ENCODE assay signal across 12 cellular contexts in genomic region chr13:75749407-75749806, GRCh38.
DNase-seq lines count a peak whose midpoint lies in the region; ATAC-seq, FAIRE-seq and TF ChIP-seq lines count a peak whose summit lies in the region.
"Had no signal": no experiment of that assay in that cellular context is flagged by ENCODE, and none has a peak within 500 bp of the region (broad histone marks: within the 10 kb centered on the region; RNA-seq: fewer than 3 reads in every experiment).

No MANE protein-coding gene starts in this region.

- no peaks in the 10 kb centered on the region for H3K27me3 ChIP-seq in bronchial epithelial cell (ENCODE audit: control insufficient read depth, insufficient read depth, low read length)

- peaks cover 4% of the 10 kb centered on the region for H3K36me3 Mint-ChIP-seq in nephron (ENCODE audit: low read depth)
- H3K36me3 Mint-ChIP-seq in activated T-cell treated with anti-CD3 and anti-CD28 coated beads, Interleukin-2, amount 50 U/mL, for 72 hours (ENCODE audit: insufficient read depth in 2 of 2) = peaks cover 5 to 13% of the 10 kb centered on the region in 2 donors

- ATAC-seq in activated T-cell treated with anti-CD3 and anti-CD28 coated beads, Interleukin-2, amount 50 U/mL, for 72 hours (replicated peaks in 1 of 2) = no peak
- ATAC-seq: stimulated activated naive CD8-positive, alpha-beta T cell treated with anti-CD3 and anti-CD28 coated beads, Interleukin-15, amount 100 ng/mL, for 72 hours had no signal

- peaks cover 6% of the 10 kb centered on the region for H3K4me1 Mint-ChIP-seq in nephron
- no peaks in the 10 kb centered on the region for H3K4me1 Mint-ChIP-seq in activated T-cell treated with anti-CD3 and anti-CD28 coated beads, Interleukin-2, amount 50 U/mL, for 72 hours (ENCODE audit: low read depth)
- H3K4me1 Mint-ChIP-seq: stimulated activated naive CD8-positive, alpha-beta T cell treated with anti-CD3 and anti-CD28 coated beads, Interleukin-15, amount 100 ng/mL, for 72 hours had no signal

- no peak overlapping the region for H3K4me3 Mint-ChIP-seq in nephron
- H3K4me3 Mint-ChIP-seq in activated T-cell treated with anti-CD3 and anti-CD28 coated beads, Interleukin-2, amount 50 U/mL, for 72 hours = no peak overlapping the region
- H3K4me3 Mint-ChIP-seq: stimulated activated naive CD8-positive, alpha-beta T cell treated with anti-CD3 and anti-CD28 coated beads, Interleukin-15, amount 100 ng/mL, for 72 hours had no signal

- TF ChIP-seq CTCF in bronchial epithelial cell (IDR thresholded peaks at IDR 0.05; ENCODE audit: insufficient read depth, low read length, severe bottlenecking) (no peak), nephron (IDR thresholded peaks at IDR 0.05; ENCODE audit: unreplicated experiment in 3 of 3) (no peak)

- peak; percentile 53 for DNase-seq in G401 (ENCODE audit: low spot score)
- peak; percentile 14 for DNase-seq in NCI-H2107 (lab: John Stamatoyannopoulos, UW)
- peak; percentile 40 for DNase-seq in bronchial epithelial cell (ENCODE audit: low read depth)
- no peak for DNase-seq in activated T-cell treated with anti-CD3 and anti-CD28 coated beads, Interleukin-2, amount 50 U/mL, for 72 hours
- DNase-seq in amygdala (lab: John Stamatoyannopoulos, UW) = no peak
- no peak for DNase-seq in COLO668 (lab: John Stamatoyannopoulos, UW; ENCODE audit: unreplicated experiment)
- DNase-seq in stimulated activated CD8-positive, alpha-beta memory T cell treated with anti-CD3 and anti-CD28 coated beads, Interleukin-4, amount 100 ng/mL, for 48 hours = no peak
- DNase-seq: caudate nucleus; foreskin melanocyte; NCI-H2029 treated with DMSO at 0.1 percent for 48 hours; stimulated activated naive CD8-positive, alpha-beta T cell treated with anti-CD3 and anti-CD28 coated beads, Interleukin-15, amount 100 ng/mL, for 72 hours had no signal

- H3K4me3 ChIP-seq in bronchial epithelial cell (ENCODE audit: low read depth, low read length) = no peak overlapping the region

- no peak for FAIRE-seq in bronchial epithelial cell (lab: Jason Lieb, UNC)

- no peaks in the 10 kb centered on the region for H3K36me3 ChIP-seq in bronchial epithelial cell (ENCODE audit: control insufficient read depth, insufficient read depth, low read length)

- in situ Hi-C loops in G401 (cut with HindIII; ENCODE audit: low sequenced_read_pairs) = no loop called here

- peak overlapping the region in 2 of 3 experiments; percentile 8 to 38 for H3K27ac Mint-ChIP-seq in nephron
- no peak overlapping the region for H3K27ac Mint-ChIP-seq in activated T-cell treated with anti-CD3 and anti-CD28 coated beads, Interleukin-2, amount 50 U/mL, for 72 hours
- H3K27ac Mint-ChIP-seq: stimulated activated naive CD8-positive, alpha-beta T cell treated with anti-CD3 and anti-CD28 coated beads, Interleukin-15, amount 100 ng/mL, for 72 hours had no signal

- H3K27me3 Mint-ChIP-seq in nephron (ENCODE audit: low read depth) = no peaks in the 10 kb centered on the region
- no peaks in the 10 kb centered on the region for H3K27me3 Mint-ChIP-seq in activated T-cell treated with anti-CD3 and anti-CD28 coated beads, Interleukin-2, amount 50 U/mL, for 72 hours (ENCODE audit: low read depth)
- H3K27me3 Mint-ChIP-seq: stimulated activated naive CD8-positive, alpha-beta T cell treated with anti-CD3 and anti-CD28 coated beads, Interleukin-15, amount 100 ng/mL, for 72 hours had no signal

- peaks cover 14% of the 10 kb centered on the region for H3K9me3 Mint-ChIP-seq in nephron
- peaks cover 7 to 15% of the 10 kb centered on the region in 2 donors for H3K9me3 Mint-ChIP-seq in activated T-cell treated with anti-CD3 and anti-CD28 coated beads, Interleukin-2, amount 50 U/mL, for 72 hours

Comparison
In these comparisons a context has a peak if more than half of its experiments do, and no peak if none do; other contexts are left out.
1. DNase-seq: peak in G401 (single experiment), NCI-H2107 (single experiment) and bronchial epithelial cell (single experiment); none in activated T-cell treated with anti-CD3 and anti-CD28 coated beads, Interleukin-2, amount 50 U/mL, for 72 hours (0 of 2), amygdala (0 of 56), COLO668 (single experiment) and stimulated activated CD8-positive, alpha-beta memory T cell treated with anti-CD3 and anti-CD28 coated beads, Interleukin-4, amount 100 ng/mL, for 48 hours (single experiment).